ENCODE assay signal across 17 cellular contexts in the genomic region with DNA sequence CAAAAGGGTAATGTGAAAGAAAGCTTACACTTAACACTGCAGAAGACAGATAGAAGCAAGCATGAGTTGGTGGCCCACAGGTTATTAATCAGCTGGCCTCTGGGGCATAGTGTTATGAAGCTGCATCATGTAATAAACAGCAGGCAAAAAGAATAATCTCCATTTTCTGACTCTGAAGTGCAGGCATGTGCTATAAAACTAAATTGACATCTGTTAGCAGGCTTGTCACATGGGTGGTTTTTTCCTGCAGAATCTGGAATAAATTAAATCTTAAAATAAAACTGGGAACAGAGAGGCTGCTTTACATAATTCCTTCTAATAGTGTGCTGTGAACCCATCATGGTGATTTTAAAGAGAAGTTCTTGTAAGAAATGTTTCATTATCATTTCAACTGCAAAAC.
A peak's percentile ranks its signal among the peaks of the same experiment; 100 is the strongest.
DNase-seq lines count a peak whose midpoint lies in the region; ATAC-seq and TF ChIP-seq lines count a peak whose summit lies in the region.
"Had no signal": no experiment of that assay in that cellular context is flagged by ENCODE, and none has a peak within 500 bp of the region (broad histone marks: within the 10 kb centered on the region; RNA-seq: fewer than 3 reads in every experiment).

No MANE protein-coding gene starts in this region.

- H3K27me3 ChIP-seq in thyroid gland = no peaks in the 10 kb centered on the region
- H3K27me3 ChIP-seq: SJCRH30 had no signal

- H3K27ac ChIP-seq in caudate nucleus (ENCODE audit: low read depth, low read length) = peak overlapping the region; percentile 90
- H3K27ac ChIP-seq in thyroid gland = peak overlapping the region; percentile 7 to 59 (median 54)
- H3K27ac ChIP-seq: SJCRH30 had no signal

- no peaks in the 10 kb centered on the region for H3K9me3 ChIP-seq in thyroid gland
- H3K9me3 ChIP-seq: SJCRH30 had no signal

- H3K4me1 ChIP-seq in thyroid gland = peaks cover 22 to 29% of the 10 kb centered on the region in 2 donors
- H3K4me1 ChIP-seq: SJCRH30 had no signal

- DNase-seq in NCI-H1048 (lab: John Stamatoyannopoulos, UW) (peak; percentile 3), caudate nucleus (lab: John Stamatoyannopoulos, UW) (peak in 5 of 61 donors; percentile 9 to 63 (median 40)), inferior parietal cortex (ENCODE audit: extremely low spot score) (peak; percentile 68), thyroid gland (no peak), DMS153 treated with DMSO at 0.1 percent for 48 hours (lab: John Stamatoyannopoulos, UW; ENCODE audit: unreplicated experiment) (no peak), AG08395 (ENCODE audit: low spot score) (no peak)
- DNase-seq: ACHN; CD4-positive, CD25-positive, alpha-beta regulatory T cell; KBM-7; MV-4-11; NCI-H1417 treated with DMSO at 0.1 percent for 48 hours; NCI-H2081; NCI-H510A; NCI-H82; PC-3; SJCRH30 had no signal

- TF ChIP-seq CTCF in thyroid gland (IDR thresholded peaks at IDR 0.05) = no peak

- intact Hi-C loops in thyroid gland (cut with DNase I) = no loop called here

- ATAC-seq in GM19395 (IDR thresholded peaks at IDR 0.05; ENCODE audit: unreplicated experiment) = no peak
- ATAC-seq: PC-3 had no signal

- H3K4me3 ChIP-seq in thyroid gland (replicated peaks in 1 of 3) = no peak overlapping the region
- H3K4me3 ChIP-seq: SJCRH30 had no signal

- no peaks in the 10 kb centered on the region for H3K36me3 ChIP-seq in thyroid gland
- H3K36me3 ChIP-seq: SJCRH30 had no signal

- no peak for TF ChIP-seq POLR2A in thyroid gland (IDR thresholded peaks at IDR 0.05)

Comparison
In these comparisons a context has a peak if more than half of its experiments do, and no peak if none do; other contexts are left out.
1. DNase-seq: peak in NCI-H1048 (single experiment) and inferior parietal cortex (single experiment); none in thyroid gland (0 of 2), DMS153 treated with DMSO at 0.1 percent for 48 hours (single experiment) and AG08395 (single experiment).